In the genomic region with DNA sequence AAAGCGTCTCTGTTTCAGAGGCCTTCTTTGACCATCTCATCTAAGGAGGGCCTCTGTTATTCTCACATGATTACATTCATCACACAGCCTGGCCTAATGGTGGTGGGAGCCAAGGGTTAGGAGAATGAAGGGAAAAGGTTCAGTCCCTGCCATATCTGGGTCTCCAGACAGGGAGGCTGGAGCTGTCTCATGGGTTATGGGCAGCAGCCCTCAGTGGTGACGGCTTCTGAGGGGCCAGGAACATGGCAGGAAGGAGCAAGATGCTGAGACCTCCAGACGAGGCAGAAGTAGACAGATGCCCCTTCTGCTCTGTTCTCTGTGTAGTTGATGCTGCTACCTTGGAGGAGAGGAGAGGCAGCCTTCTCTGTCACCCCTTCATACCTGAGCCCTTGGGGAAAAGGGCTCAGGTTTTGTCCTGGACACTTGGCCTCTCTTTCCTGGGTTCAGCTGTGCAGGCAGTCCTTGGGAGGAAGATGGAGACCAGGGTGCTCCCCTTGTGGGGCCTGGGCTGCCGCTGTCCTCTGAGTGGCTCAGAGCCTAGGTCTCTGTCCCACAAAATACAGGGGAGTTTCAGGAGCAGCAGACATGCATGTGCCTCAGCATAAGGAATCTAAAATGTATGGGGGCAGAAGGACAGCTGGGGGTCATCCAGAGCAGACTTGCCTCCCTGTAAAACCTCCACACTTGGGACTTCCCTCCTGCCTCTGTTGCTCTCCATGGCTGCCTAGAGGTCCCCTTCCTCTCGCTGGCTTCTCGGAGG, we compare ENCODE assay signal across 1 cellular context.
TF ChIP-seq lines count a peak whose summit lies in the region.

No MANE protein-coding gene starts in this region.

TF ChIP-seq in IMR-90, 13 proteins besides CTCF, POLR2A, EP300 and RAD21:
- TF ChIP-seq CHD1 (IDR thresholded peaks at IDR 0.05; ENCODE audit: low read depth, low read length) (no peak), NFE2L2 (IDR thresholded peaks at IDR 0.05; ENCODE audit: low read depth, low read length) (no peak), RFX5 (IDR thresholded peaks at IDR 0.05; ENCODE audit: low read depth, low read length) (no peak), BHLHE40 (IDR thresholded peaks at IDR 0.05; ENCODE audit: low read depth, low read length) (no peak), RCOR1 (IDR thresholded peaks at IDR 0.05; ENCODE audit: insufficient replicate concordance, low read length) (no peak), FOS (IDR thresholded peaks at IDR 0.05; ENCODE audit: low read depth, low read length) (no peak), SMC3 (IDR thresholded peaks at IDR 0.05; ENCODE audit: low read depth, low read length) (no peak), MAZ (IDR thresholded peaks at IDR 0.05; ENCODE audit: borderline replicate concordance, low read depth, low read length) (no peak), MXI1 (IDR thresholded peaks at IDR 0.05; ENCODE audit: borderline replicate concordance, low read depth, low read length) (no peak), MAFK (IDR thresholded peaks at IDR 0.05; ENCODE audit: low read depth, low read length) (no peak), CEBPB (IDR thresholded peaks at IDR 0.05; ENCODE audit: low read depth, low read length) (no peak)
- TF ChIP-seq, protein P1, sequence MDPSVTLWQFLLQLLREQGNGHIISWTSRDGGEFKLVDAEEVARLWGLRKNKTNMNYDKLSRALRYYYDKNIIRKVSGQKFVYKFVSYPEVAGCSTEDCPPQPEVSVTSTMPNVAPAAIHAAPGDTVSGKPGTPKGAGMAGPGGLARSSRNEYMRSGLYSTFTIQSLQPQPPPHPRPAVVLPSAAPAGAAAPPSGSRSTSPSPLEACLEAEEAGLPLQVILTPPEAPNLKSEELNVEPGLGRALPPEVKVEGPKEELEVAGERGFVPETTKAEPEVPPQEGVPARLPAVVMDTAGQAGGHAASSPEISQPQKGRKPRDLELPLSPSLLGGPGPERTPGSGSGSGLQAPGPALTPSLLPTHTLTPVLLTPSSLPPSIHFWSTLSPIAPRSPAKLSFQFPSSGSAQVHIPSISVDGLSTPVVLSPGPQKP (IDR thresholded peaks at IDR 0.05; ENCODE audit: borderline replicate concordance, low read depth, low read length), result no peak
- TF ChIP-seq, protein P2, sequence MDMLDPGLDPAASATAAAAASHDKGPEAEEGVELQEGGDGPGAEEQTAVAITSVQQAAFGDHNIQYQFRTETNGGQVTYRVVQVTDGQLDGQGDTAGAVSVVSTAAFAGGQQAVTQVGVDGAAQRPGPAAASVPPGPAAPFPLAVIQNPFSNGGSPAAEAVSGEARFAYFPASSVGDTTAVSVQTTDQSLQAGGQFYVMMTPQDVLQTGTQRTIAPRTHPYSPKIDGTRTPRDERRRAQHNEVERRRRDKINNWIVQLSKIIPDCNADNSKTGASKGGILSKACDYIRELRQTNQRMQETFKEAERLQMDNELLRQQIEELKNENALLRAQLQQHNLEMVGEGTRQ (IDR thresholded peaks at IDR 0.05; ENCODE audit: low read depth, low read length), result no peak
